1 cellular context compared by ENCODE assay signal in genomic region chr18:9146224-9146623, GRCh38.
TF ChIP-seq lines count a peak whose summit lies in the region.

No MANE protein-coding gene starts in this region.

TF ChIP-seq in GM12878, 131 proteins besides CTCF, POLR2A, EP300 and RAD21:
- no peak for TF ChIP-seq PAX8 (IDR thresholded peaks at IDR 0.05)
- no peak for TF ChIP-seq HDAC2 (IDR thresholded peaks at IDR 0.05)
- no peak for TF ChIP-seq HDAC6 (IDR thresholded peaks at IDR 0.05; ENCODE audit: unreplicated experiment)
- no peak for TF ChIP-seq MAX (IDR thresholded peaks at IDR 0.05; ENCODE audit: low read depth, low read length)
- TF ChIP-seq SRF (IDR thresholded peaks at IDR 0.05; ENCODE audit: low read depth in 2 of 2, low read length in 2 of 2): no peak
- TF ChIP-seq ZNF384 (IDR thresholded peaks at IDR 0.05; ENCODE audit: borderline replicate concordance, low read depth, low read length): no peak
- TF ChIP-seq MYB (IDR thresholded peaks at IDR 0.05; ENCODE audit: borderline replicate concordance, low read depth, low read length): no peak
- TF ChIP-seq TCF3 (IDR thresholded peaks at IDR 0.05; ENCODE audit: borderline replicate concordance, insufficient read depth, low read depth, low read length): no peak
- TF ChIP-seq USF1 (IDR thresholded peaks at IDR 0.05; ENCODE audit: borderline replicate concordance, extremely low read length, insufficient read depth, low read depth, low read length): no peak
